Comparison of ENCODE assay signal across 8 cellular contexts in genomic region chr1:153671623-153672353, GRCh38. TPM values are rescaled to one million over a fixed set of nuclear protein-coding genes. Genes with fewer than 3 reads are reported as not detected.
DNase-seq lines count a peak whose midpoint lies in the region; ATAC-seq and TF ChIP-seq lines count a peak whose summit lies in the region.
"Not testable (repeated sequence)": the region's sequence is repeated elsewhere in the genome, so short reads cannot be mapped to it uniquely, and the experiment has no call there.

No MANE protein-coding gene starts in this region.

- TF ChIP-seq CTCF in SU-DHL-6 (IDR thresholded peaks at IDR 0.05; ENCODE audit: insufficient read depth, low read length, poor library complexity, severe bottlenecking); suprapubic skin (IDR thresholded peaks at IDR 0.05): not testable (repeated sequence)
- peak; percentile 47 for TF ChIP-seq CTCF in foreskin keratinocyte (conservative IDR thresholded peaks at IDR 0.05)
- TF ChIP-seq CTCF in neural crest cell (conservative IDR thresholded peaks at IDR 0.05), result peak; percentile 35

- H3K4me2 ChIP-seq in SU-DHL-6 (ENCODE audit: low read depth, low read length, poor library complexity, severe bottlenecking), result peak overlapping the region; percentile 75

- TF ChIP-seq POLR2A in suprapubic skin (IDR thresholded peaks at IDR 0.05), result not testable (repeated sequence)

- H3K27ac Mint-ChIP-seq in activated naive CD4-positive, alpha-beta T cell treated with anti-CD3 and anti-CD28 coated beads for 36 hours; neural crest cell (ENCODE audit: unreplicated experiment): not testable (repeated sequence)

- H3K9me2 ChIP-seq in SU-DHL-6 (replicated peaks; ENCODE audit: insufficient read depth, low read length), result not testable (repeated sequence)

- H3K27ac ChIP-seq in SU-DHL-6 (ENCODE audit: low read depth, low read length) (peak overlapping the region; percentile 23), foreskin keratinocyte (peak overlapping the region; percentile 19), suprapubic skin (peak overlapping the region; percentile 88)

- H3K4me3 Mint-ChIP-seq in activated naive CD4-positive, alpha-beta T cell treated with anti-CD3 and anti-CD28 coated beads for 36 hours; neural crest cell: not testable (repeated sequence)

- H3K36me3 Mint-ChIP-seq in activated naive CD4-positive, alpha-beta T cell treated with anti-CD3 and anti-CD28 coated beads for 36 hours (ENCODE audit: low read depth), result peaks cover 36% of the 10 kb centered on the region
- peaks cover 16% of the 10 kb centered on the region for H3K36me3 Mint-ChIP-seq in neural crest cell (ENCODE audit: low read depth)

- not testable (repeated sequence) for H3K27me3 Mint-ChIP-seq in activated naive CD4-positive, alpha-beta T cell treated with anti-CD3 and anti-CD28 coated beads for 36 hours (ENCODE audit: low read depth); neural crest cell (ENCODE audit: low read depth)

- peak overlapping the region; percentile 55 for H3K9ac ChIP-seq in SU-DHL-6 (ENCODE audit: low read length)

- H3K9me3 ChIP-seq in SU-DHL-6 (ENCODE audit: insufficient read depth, low read length); suprapubic skin: not testable (repeated sequence)

- WGBS in suprapubic skin, result 9% methylated on average over 28 of the region's 28 CpGs

- peaks cover 32% of the 10 kb centered on the region for H3K79me2 ChIP-seq in SU-DHL-6 (ENCODE audit: insufficient read depth, low read length)

- not testable (repeated sequence) for TF ChIP-seq EP300 in suprapubic skin (IDR thresholded peaks at IDR 0.05)

- intact Hi-C loops in activated naive CD4-positive, alpha-beta T cell treated with anti-CD3 and anti-CD28 coated beads for 36 hours (cut with micrococcal nuclease), result loop anchor here (1.0 to 10.0 kb wide), 17 partner anchors 13 to 601 kb away; partner anchors contain the start of genes CHTOP, HAX1, INTS3 and NUP210L

- H2AFZ ChIP-seq in SU-DHL-6 (ENCODE audit: low read depth, low read length, severe bottlenecking), result peak overlapping the region; percentile 93

- H3K36me3 ChIP-seq in SU-DHL-6 (ENCODE audit: low read length) (peaks cover 15% of the 10 kb centered on the region), suprapubic skin (peaks cover 23% of the 10 kb centered on the region)

- not testable (repeated sequence) for H4K20me1 ChIP-seq in SU-DHL-6 (ENCODE audit: low read depth, low read length)

- DNase-seq in ELF-1 (ENCODE audit: low read depth, low spot score) (peak; percentile 28), NCI-H1105 treated with DMSO at 0.1 percent for 48 hours (lab: John Stamatoyannopoulos, UW) (peak; percentile 45), neural crest cell (ENCODE audit: low read depth, low spot score) (peak; percentile 43)
- DNase-seq in activated naive CD4-positive, alpha-beta T cell treated with anti-CD3 and anti-CD28 coated beads for 36 hours, result peak; percentile 74
- not testable (repeated sequence) for DNase-seq in foreskin keratinocyte; suprapubic skin (ENCODE audit: low spot score in 2 of 2)

- ATAC-seq in HG02571 (IDR thresholded peaks at IDR 0.05; ENCODE audit: unreplicated experiment) (peak; percentile 16), foreskin keratinocyte (peak; percentile 80)

- not testable (repeated sequence) for H3K4me1 ChIP-seq in foreskin keratinocyte
- peaks cover 31% of the 10 kb centered on the region for H3K4me1 ChIP-seq in suprapubic skin

- not testable (repeated sequence) for H3K27me3 ChIP-seq in SU-DHL-6 (ENCODE audit: low read length); foreskin keratinocyte; suprapubic skin

- CTCF ChIA-PET in activated naive CD4-positive, alpha-beta T cell treated with anti-CD3 and anti-CD28 coated beads for 36 hours (lab: Charles Lee), result interaction anchor here (0.6 to 1.6 kb wide), 20 partner anchors 29 to 487 kb away, joined by 3 to 10 read pairs (median 3); partner anchors contain the start of genes RAB13 and SLC27A3

- H3F3A ChIP-seq in SU-DHL-6 (ENCODE audit: insufficient read depth), result not testable (repeated sequence)

- peaks cover 36% of the 10 kb centered on the region for H3K4me1 Mint-ChIP-seq in activated naive CD4-positive, alpha-beta T cell treated with anti-CD3 and anti-CD28 coated beads for 36 hours (ENCODE audit: low read depth)
- peaks cover 24% of the 10 kb centered on the region for H3K4me1 Mint-ChIP-seq in neural crest cell

- not testable (repeated sequence) for H3K9me3 Mint-ChIP-seq in activated naive CD4-positive, alpha-beta T cell treated with anti-CD3 and anti-CD28 coated beads for 36 hours; neural crest cell

- H3K4me3 ChIP-seq in SU-DHL-6 (ENCODE audit: insufficient read depth, low read length, poor library complexity, severe bottlenecking) (peak overlapping the region; percentile 55), suprapubic skin (peak overlapping the region; percentile 78)

RNA-seq across cellular contexts. Expression of gene ILF2, which starts 1.0 kb away (rescaled TPM):
- 100 to 1,000 TPM; 346 to 357 TPM for total RNA-seq in activated naive CD4-positive, alpha-beta T cell treated with anti-CD3 and anti-CD28 coated beads for 36 hours
- total RNA-seq in foreskin keratinocyte (248 and 264 TPM in 2 replicates), neural crest cell (404 and 407 TPM in 2 replicates), suprapubic skin (100 to 1,000 TPM in 3 of 4 donors, 10 to 100 TPM in 1; 68.2 to 149 (median 127) TPM)
- 224 and 260 TPM in 2 replicates for polyA plus RNA-seq in foreskin keratinocyte

RNA-seq across cellular contexts. Expression of gene NPR1, which starts 6.7 kb away (rescaled TPM):
- under 1 TPM; 0.05 to 0.10 TPM for total RNA-seq in activated naive CD4-positive, alpha-beta T cell treated with anti-CD3 and anti-CD28 coated beads for 36 hours
- total RNA-seq in foreskin keratinocyte, result not detected in 2 replicates
- not detected in 2 replicates for polyA plus RNA-seq in foreskin keratinocyte
- 0.57 and 0.93 TPM in 2 replicates for total RNA-seq in neural crest cell
- 10 to 100 TPM in 1 of 4 donors, 1 to 10 TPM in 3; 4.7 to 19.2 (median 6.9) TPM for total RNA-seq in suprapubic skin

RNA-seq across cellular contexts. Expression of gene SNAPIN, which starts 13.3 kb away (rescaled TPM):
- total RNA-seq in activated naive CD4-positive, alpha-beta T cell treated with anti-CD3 and anti-CD28 coated beads for 36 hours, result 10 to 100 TPM; 24.4 to 26.2 TPM
- total RNA-seq in foreskin keratinocyte, result 46.3 and 49.7 TPM in 2 replicates
- polyA plus RNA-seq in foreskin keratinocyte, result 52.8 and 59.4 TPM in 2 replicates
- 52.8 and 55.4 TPM in 2 replicates for total RNA-seq in neural crest cell
- total RNA-seq in suprapubic skin, result 10 to 100 TPM; 33.6 to 41.1 (median 35.6) TPM

RNA-seq across cellular contexts. Expression of gene CHTOP, which starts 37.9 kb away (rescaled TPM):
- total RNA-seq in activated naive CD4-positive, alpha-beta T cell treated with anti-CD3 and anti-CD28 coated beads for 36 hours, result 10 to 100 TPM; 88.2 to 91.3 TPM
- total RNA-seq in foreskin keratinocyte (53.9 and 62.0 TPM in 2 replicates), neural crest cell (132 and 136 TPM in 2 replicates), suprapubic skin (10 to 100 TPM; 56.8 to 78.1 (median 58.2) TPM)
- 70.7 and 82.0 TPM in 2 replicates for polyA plus RNA-seq in foreskin keratinocyte

RNA-seq across cellular contexts. Expression of gene S100A1, which starts 43.6 kb away (rescaled TPM):
- total RNA-seq in activated naive CD4-positive, alpha-beta T cell treated with anti-CD3 and anti-CD28 coated beads for 36 hours, result not detected
- total RNA-seq in foreskin keratinocyte, result not detected in 2 replicates
- 0.22 TPM in 1 of 2 replicates, not detected in the other for polyA plus RNA-seq in foreskin keratinocyte
- not detected in 2 replicates for total RNA-seq in neural crest cell
- total RNA-seq in suprapubic skin, result 10 to 100 TPM; 17.9 to 33.2 (median 21.1) TPM

Comparison
In these comparisons a context has a peak if more than half of its experiments do, and no peak if none do; other contexts are left out.
1. H3K27ac ChIP-seq: peak in every context shown above with its lines; median percentile 88 in suprapubic skin; 23 in SU-DHL-6; 19 in foreskin keratinocyte.